In genomic region chr12:32196250-32197198, GRCh38 we compare ENCODE assay signal across 22 cellular contexts.
"Had no signal": no experiment of that assay in that cellular context is flagged by ENCODE, and none has a peak within 500 bp of the region (broad histone marks: within the 10 kb centered on the region; RNA-seq: fewer than 3 reads in every experiment).

No MANE protein-coding gene starts in this region.

- DNase-seq: activated CD8-positive, alpha-beta memory T cell treated with anti-CD3 and anti-CD28 coated beads, Interleukin-2, amount 50 U/mL, for 4 hours; activated CD8-positive, alpha-beta T cell treated with anti-CD3 and anti-CD28 coated beads for 36 hours; activated effector memory CD4-positive, alpha-beta T cell treated with Interleukin-2 at 50 U/mL for 16 hours; amniotic stem cell; body of pancreas; caudate nucleus; nephron progenitor cell; occipital lobe; stomach; T1000; testis; upper lobe of left lung had no signal

- FAIRE-seq: colon, endometrium, islet of Langerhans had no signal

- H3K27me3 Mint-ChIP-seq: activated CD8-positive, alpha-beta T cell treated with anti-CD3 and anti-CD28 coated beads for 36 hours; activated naive CD4-positive, alpha-beta T cell treated with anti-CD3 and anti-CD28 coated beads, Interleukin-2, amount 50 U/mL, for 24 hours; progenitor cell of endocrine pancreas had no signal

- H3K27ac ChIP-seq: body of pancreas, esophagus muscularis mucosa, right atrium auricular region, skin epidermis, stomach, testis, upper lobe of left lung had no signal

- ATAC-seq: activated CD8-positive, alpha-beta T cell treated with anti-CD3 and anti-CD28 coated beads for 36 hours; body of pancreas had no signal

- H3K27ac Mint-ChIP-seq: activated CD8-positive, alpha-beta T cell treated with anti-CD3 and anti-CD28 coated beads for 36 hours; activated naive CD4-positive, alpha-beta T cell treated with anti-CD3 and anti-CD28 coated beads, Interleukin-2, amount 50 U/mL, for 24 hours; nephron progenitor cell; progenitor cell of endocrine pancreas had no signal

- H3K4me1 Mint-ChIP-seq: activated naive CD4-positive, alpha-beta T cell treated with anti-CD3 and anti-CD28 coated beads, Interleukin-2, amount 50 U/mL, for 24 hours; nephron progenitor cell had no signal

- H3K36me3 ChIP-seq: esophagus muscularis mucosa, right atrium auricular region, stomach, upper lobe of left lung had no signal

- H3K4me3 ChIP-seq: body of pancreas, esophagus muscularis mucosa, lung, right atrium auricular region, skin epidermis, stomach, testis, upper lobe of left lung had no signal

- H3K4me3 Mint-ChIP-seq: activated CD8-positive, alpha-beta T cell treated with anti-CD3 and anti-CD28 coated beads for 36 hours; activated naive CD4-positive, alpha-beta T cell treated with anti-CD3 and anti-CD28 coated beads, Interleukin-2, amount 50 U/mL, for 24 hours; mesothelial cell of epicardium; nephron progenitor cell had no signal

- H3K9me3 ChIP-seq: body of pancreas, esophagus muscularis mucosa, right atrium auricular region, testis had no signal

- H3K4me1 ChIP-seq: body of pancreas, esophagus muscularis mucosa, right atrium auricular region, stomach, testis, upper lobe of left lung had no signal

- H3K27me3 ChIP-seq: body of pancreas, esophagus muscularis mucosa, right atrium auricular region, stomach, testis, upper lobe of left lung had no signal
